In genomic region chr10:20882091-20882490, GRCh38 we compare ENCODE assay signal across 2 cellular contexts.
TF ChIP-seq lines count a peak whose summit lies in the region.

No MANE protein-coding gene starts in this region.

TF ChIP-seq in HEK293, 187 proteins besides CTCF, POLR2A, EP300 and RAD21 (continued from another document):
- TF ChIP-seq ZNF488 (tag by site-specific recombination; IDR thresholded peaks at IDR 0.05) = no peak
- TF ChIP-seq ZNF366 (tag by site-specific recombination; conservative IDR thresholded peaks at IDR 0.05) = peak; percentile 96

TF ChIP-seq in K562, 482 proteins besides CTCF, POLR2A, EP300 and RAD21 (continued from another document):
- TF ChIP-seq PKNOX1 (IDR thresholded peaks at IDR 0.05) (no peak), ZNF512 (tag; IDR thresholded peaks at IDR 0.05) (peak; percentile 55; the same call in 1 of the 2 replicates), NBN (IDR thresholded peaks at IDR 0.05; ENCODE audit: low read depth) (no peak)
